ENCODE assay signal across 1 cellular context in genomic region chr5:147452137-147452838, GRCh38.
TF ChIP-seq lines count a peak whose summit lies in the region.

No MANE protein-coding gene starts in this region.

TF ChIP-seq in IMR-90, 13 proteins besides CTCF, POLR2A, EP300 and RAD21 (continued from another document):
- TF ChIP-seq, protein P1, sequence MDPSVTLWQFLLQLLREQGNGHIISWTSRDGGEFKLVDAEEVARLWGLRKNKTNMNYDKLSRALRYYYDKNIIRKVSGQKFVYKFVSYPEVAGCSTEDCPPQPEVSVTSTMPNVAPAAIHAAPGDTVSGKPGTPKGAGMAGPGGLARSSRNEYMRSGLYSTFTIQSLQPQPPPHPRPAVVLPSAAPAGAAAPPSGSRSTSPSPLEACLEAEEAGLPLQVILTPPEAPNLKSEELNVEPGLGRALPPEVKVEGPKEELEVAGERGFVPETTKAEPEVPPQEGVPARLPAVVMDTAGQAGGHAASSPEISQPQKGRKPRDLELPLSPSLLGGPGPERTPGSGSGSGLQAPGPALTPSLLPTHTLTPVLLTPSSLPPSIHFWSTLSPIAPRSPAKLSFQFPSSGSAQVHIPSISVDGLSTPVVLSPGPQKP (IDR thresholded peaks at IDR 0.05; ENCODE audit: borderline replicate concordance, low read depth, low read length) = no peak
- TF ChIP-seq MAFK (IDR thresholded peaks at IDR 0.05; ENCODE audit: low read depth, low read length) (no peak), FOS (IDR thresholded peaks at IDR 0.05; ENCODE audit: low read depth, low read length) (no peak), RCOR1 (IDR thresholded peaks at IDR 0.05; ENCODE audit: insufficient replicate concordance, low read length) (no peak), CEBPB (IDR thresholded peaks at IDR 0.05; ENCODE audit: low read depth, low read length) (no peak), MAZ (IDR thresholded peaks at IDR 0.05; ENCODE audit: borderline replicate concordance, low read depth, low read length) (no peak)
TF ChIP-seq in IMR-90: peak in this region for 0.
